Comparison of ENCODE assay signal across 17 cellular contexts in the genomic region with DNA sequence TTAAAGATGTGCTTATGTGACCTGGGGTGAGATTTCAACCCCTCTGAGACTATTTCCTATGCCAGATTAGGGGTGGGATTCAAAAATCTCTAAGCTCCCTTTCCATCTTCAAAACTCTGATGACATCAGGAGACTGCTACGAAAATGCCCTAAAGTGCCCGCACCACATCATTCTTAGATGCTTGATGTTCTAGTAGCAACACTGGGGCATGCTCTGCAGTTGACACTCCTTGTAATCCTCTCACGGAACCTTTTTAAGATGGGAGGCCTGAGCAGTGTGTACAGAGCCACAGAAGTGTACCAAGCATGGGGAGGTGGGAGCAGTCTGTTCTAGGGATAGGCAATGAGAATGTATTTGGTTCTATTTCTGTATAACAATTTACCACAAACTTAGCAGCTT. TPM values are rescaled to one million over a fixed set of nuclear protein-coding genes. Genes with fewer than 3 reads are reported as not detected.
A peak's percentile ranks its signal among the peaks of the same experiment; 100 is the strongest.
DNase-seq lines count a peak whose midpoint lies in the region; ATAC-seq and TF ChIP-seq lines count a peak whose summit lies in the region.
"Had no signal": no experiment of that assay in that cellular context is flagged by ENCODE, and none has a peak within 500 bp of the region (broad histone marks: within the 10 kb centered on the region; RNA-seq: fewer than 3 reads in every experiment).

No MANE protein-coding gene starts in this region.

- H3K27ac ChIP-seq in coronary artery: no peak overlapping the region
- H3K27ac ChIP-seq: C4-2B, GM23248 had no signal

- ATAC-seq in activated CD8-positive, alpha-beta T cell treated with anti-CD3 and anti-CD28 coated beads for 36 hours: no peak
- ATAC-seq in GM18520 (IDR thresholded peaks at IDR 0.05; ENCODE audit: unreplicated experiment) (no peak), GM19395 (IDR thresholded peaks at IDR 0.05; ENCODE audit: unreplicated experiment) (no peak)

- H3K36me3 Mint-ChIP-seq in HFFc6 (ENCODE audit: low read depth) (no peaks in the 10 kb centered on the region), nephron (ENCODE audit: low read depth) (no peaks in the 10 kb centered on the region), type B pancreatic cell (no peaks in the 10 kb centered on the region), chondrocyte (ENCODE audit: low read depth) (no peaks in the 10 kb centered on the region)
- no peaks in the 10 kb centered on the region for H3K36me3 Mint-ChIP-seq in activated CD8-positive, alpha-beta T cell treated with anti-CD3 and anti-CD28 coated beads for 36 hours (ENCODE audit: low read depth)

- peaks cover 16% of the 10 kb centered on the region for H3K27me3 Mint-ChIP-seq in HFFc6 (ENCODE audit: insufficient read depth)
- peaks cover 12% of the 10 kb centered on the region for H3K27me3 Mint-ChIP-seq in nephron (ENCODE audit: low read depth)
- no peaks in the 10 kb centered on the region for H3K27me3 Mint-ChIP-seq in type B pancreatic cell
- H3K27me3 Mint-ChIP-seq in activated CD8-positive, alpha-beta T cell treated with anti-CD3 and anti-CD28 coated beads for 36 hours: peaks cover 13% of the 10 kb centered on the region
- no peaks in the 10 kb centered on the region for H3K27me3 Mint-ChIP-seq in chondrocyte (ENCODE audit: low read depth)

- H3K4me3 ChIP-seq in coronary artery: no peak overlapping the region
- H3K4me3 ChIP-seq: GM23248, HAP-1 had no signal

- H3K4me1 Mint-ChIP-seq in HFFc6 (ENCODE audit: low read depth): peaks cover 18% of the 10 kb centered on the region
- peaks cover 19% of the 10 kb centered on the region for H3K4me1 Mint-ChIP-seq in nephron
- H3K4me1 Mint-ChIP-seq in type B pancreatic cell (ENCODE audit: unreplicated experiment): peaks cover 13% of the 10 kb centered on the region
- H3K4me1 Mint-ChIP-seq in activated CD8-positive, alpha-beta T cell treated with anti-CD3 and anti-CD28 coated beads for 36 hours (ENCODE audit: low read depth): peaks cover 18% of the 10 kb centered on the region
- peaks cover 21% of the 10 kb centered on the region for H3K4me1 Mint-ChIP-seq in chondrocyte (ENCODE audit: low read depth)

- H3K4me3 Mint-ChIP-seq in HFFc6 (no peak overlapping the region), nephron (peak overlapping the region; percentile 26 to 62 (median 33)), type B pancreatic cell (no peak overlapping the region), chondrocyte (ENCODE audit: unreplicated experiment) (no peak overlapping the region)
- no peak overlapping the region for H3K4me3 Mint-ChIP-seq in activated CD8-positive, alpha-beta T cell treated with anti-CD3 and anti-CD28 coated beads for 36 hours
- H3K4me3 Mint-ChIP-seq: CD4-positive, alpha-beta T cell had no signal

- POLR2A ChIA-PET in activated CD8-positive, alpha-beta T cell treated with anti-CD3 and anti-CD28 coated beads for 36 hours (lab: Charles Lee): interaction anchor here (0.7 to 2.9 kb wide), 4 partner anchors 10 to 160 kb away, joined by 3 to 11 read pairs (median 4); no protein-coding TSS in a partner anchor

- TF ChIP-seq CTCF in HFFc6 (IDR thresholded peaks at IDR 0.05) (no peak), coronary artery (IDR thresholded peaks at IDR 0.05) (no peak), nephron (IDR thresholded peaks at IDR 0.05; ENCODE audit: unreplicated experiment in 3 of 3) (no peak), type B pancreatic cell (conservative IDR thresholded peaks at IDR 0.05) (no peak), chondrocyte (IDR thresholded peaks at IDR 0.05) (no peak)
- TF ChIP-seq CTCF in activated CD8-positive, alpha-beta T cell treated with anti-CD3 and anti-CD28 coated beads for 36 hours (IDR thresholded peaks at IDR 0.05): no peak

- H3K9me3 Mint-ChIP-seq in HFFc6 (no peaks in the 10 kb centered on the region), nephron (no peaks in the 10 kb centered on the region), type B pancreatic cell (no peaks in the 10 kb centered on the region), chondrocyte (ENCODE audit: low read depth) (no peaks in the 10 kb centered on the region)
- no peaks in the 10 kb centered on the region for H3K9me3 Mint-ChIP-seq in activated CD8-positive, alpha-beta T cell treated with anti-CD3 and anti-CD28 coated beads for 36 hours
- H3K9me3 Mint-ChIP-seq: CD4-positive, alpha-beta T cell had no signal

- H3K27ac Mint-ChIP-seq in HFFc6: peak overlapping the region; percentile 20; the same call in 1 of the 2 replicates
- H3K27ac Mint-ChIP-seq in nephron: no peak overlapping the region
- H3K27ac Mint-ChIP-seq in type B pancreatic cell: peak overlapping the region; percentile 40
- no peak overlapping the region for H3K27ac Mint-ChIP-seq in activated CD8-positive, alpha-beta T cell treated with anti-CD3 and anti-CD28 coated beads for 36 hours
- H3K27ac Mint-ChIP-seq in chondrocyte (ENCODE audit: unreplicated experiment): no peak overlapping the region

- CTCF ChIA-PET in activated CD8-positive, alpha-beta T cell treated with anti-CD3 and anti-CD28 coated beads for 36 hours (lab: Charles Lee): interaction anchor here (0.9 to 2.7 kb wide), 7 partner anchors 9 to 173 kb away, joined by 3 to 13 read pairs (median 3); no protein-coding TSS in a partner anchor

- intact Hi-C loops in activated CD8-positive, alpha-beta T cell treated with anti-CD3 and anti-CD28 coated beads for 36 hours (cut with micrococcal nuclease): no loop called here

- DNase-seq in HFFc6 (no peak), coronary artery (ENCODE audit: low spot score) (peak; percentile 61), type B pancreatic cell (ENCODE audit: extremely low spot score, unreplicated experiment) (no peak), chondrocyte (ENCODE audit: low spot score) (no peak)
- DNase-seq in activated CD8-positive, alpha-beta T cell treated with anti-CD3 and anti-CD28 coated beads for 36 hours: no peak
- DNase-seq: ACHN; BE2C; Calu3; CD4-positive, alpha-beta T cell; DMS79 treated with DMSO at 0.1 percent for 48 hours; GF-D8; GM23248 had no signal

RNA-seq across cellular contexts. Expression of a gene that starts 12.2 kb away (rescaled TPM):
- 100 to 1,000 TPM; 118 to 368 (median 342) TPM for total RNA-seq in HFFc6 (2021; fragmentation: NEBNext Ultra II Directional; extraction: Animal tissue kit (Norgen Biotek cat#: 25700))
- total RNA-seq in type B pancreatic cell (ENCODE audit: low replicate concordance) (214 and 974 TPM in 2 replicates), chondrocyte (116 to 175 TPM (median 152 TPM) in 3 replicates)
- total RNA-seq in activated CD8-positive, alpha-beta T cell treated with anti-CD3 and anti-CD28 coated beads for 36 hours: 10 to 100 TPM; 81.8 to 84.6 TPM

Comparison
In these comparisons a context has a peak if more than half of its experiments do, and no peak if none do; other contexts are left out.
1. H3K27ac Mint-ChIP-seq: peak in HFFc6 (single experiment) and type B pancreatic cell (single experiment); none in nephron (0 of 3), activated CD8-positive, alpha-beta T cell treated with anti-CD3 and anti-CD28 coated beads for 36 hours (single experiment) and chondrocyte (single experiment).
2. H3K4me3 Mint-ChIP-seq: peak in nephron (3 of 3); none in HFFc6 (single experiment), type B pancreatic cell (single experiment), activated CD8-positive, alpha-beta T cell treated with anti-CD3 and anti-CD28 coated beads for 36 hours (single experiment) and chondrocyte (single experiment).